27 cellular contexts compared by ENCODE assay signal in genomic region chr10:7519351-7519750, GRCh38.
DNase-seq lines count a peak whose midpoint lies in the region; ATAC-seq and TF ChIP-seq lines count a peak whose summit lies in the region.
"Had no signal": no experiment of that assay in that cellular context is flagged by ENCODE, and none has a peak within 500 bp of the region (broad histone marks: within the 10 kb centered on the region; RNA-seq: fewer than 3 reads in every experiment).

No MANE protein-coding gene starts in this region.

- H3K79me2 ChIP-seq in neural progenitor cell (ENCODE audit: low read depth) = no peaks in the 10 kb centered on the region

- H2AFZ ChIP-seq in neural progenitor cell (replicated peaks) = no peak overlapping the region
- H2AFZ ChIP-seq: GM23338 had no signal

- no peak for TF ChIP-seq CTCF in RWPE1 (conservative IDR thresholded peaks at IDR 0.05; ENCODE audit: low read depth)
- TF ChIP-seq CTCF in neural progenitor cell (IDR thresholded peaks at IDR 0.05) = no peak

- H3K4me1 ChIP-seq in neural progenitor cell = no peaks in the 10 kb centered on the region
- H3K4me1 ChIP-seq: gastroesophageal sphincter, stomach had no signal

- no peak overlapping the region for H3K9ac ChIP-seq in neural progenitor cell

- in situ Hi-C loops in Caki2 (cut with HindIII; ENCODE audit: low pct_unique_long_range_greater_than_20kb, low sequenced_read_pairs) = no loop called here

- peak; percentile 34 for ATAC-seq in GM18868 (IDR thresholded peaks at IDR 0.05; ENCODE audit: unreplicated experiment)
- no peak for ATAC-seq in GM18517 (IDR thresholded peaks at IDR 0.05; ENCODE audit: unreplicated experiment)
- ATAC-seq: activated CD4-positive, CD25-positive, alpha-beta regulatory T cell treated with anti-CD3 and anti-CD28 coated beads, Interleukin-2, amount 50 U/mL, for 24 hours; activated T-helper 17 cell treated with anti-CD3 and anti-CD28 coated beads, Interleukin-2, amount 50 U/mL, for 72 hours; gastroesophageal sphincter; GM23338; left cardiac atrium; naive thymus-derived CD8-positive, alpha-beta T cell; SK-N-SH treated with all-trans-retinoic acid at 6 μM for 48 hours; T-helper 17 cell had no signal

- H3K27me3 ChIP-seq in neural progenitor cell = no peaks in the 10 kb centered on the region

- no peaks in the 10 kb centered on the region for H4K20me1 ChIP-seq in neural progenitor cell (ENCODE audit: low read depth)

- DNase-seq in Caki2 (ENCODE audit: low read depth) (peak; percentile 40), RWPE1 (ENCODE audit: low spot score) (peak; percentile 3), epithelial cell of prostate (ENCODE audit: low read depth, low spot score) (peak; percentile 14), GM19238 (ENCODE audit: insufficient read length, low spot score) (no peak), neural progenitor cell (ENCODE audit: low spot score) (no peak)
- DNase-seq: activated CD4-positive, alpha-beta memory T cell treated with anti-CD3 and anti-CD28 coated beads, Interleukin-2, amount 10 ng/mL, durations not matched to agents 7 days and 5 days; activated naive CD4-positive, alpha-beta T cell treated with anti-CD3 and anti-CD28 coated beads, Interleukin-2, amount 10 ng/mL, durations not matched to agents 7 days and 5 days; DMS153; hippocampal formation; left cardiac atrium; naive thymus-derived CD8-positive, alpha-beta T cell; NCI-H1048; NCI-H2171; nucleus accumbens; stimulated activated CD4-positive, alpha-beta T cell treated with anti-CD3 and anti-CD28 coated beads, Interleukin-4, amount 100 ng/mL, for 1 hour; stomach; T-helper 17 cell had no signal

- no peaks in the 10 kb centered on the region for H3F3A ChIP-seq in neural progenitor cell (ENCODE audit: low read depth)

- peaks cover 17% of the 10 kb centered on the region for H3K4me1 Mint-ChIP-seq in neural progenitor cell
- H3K4me1 Mint-ChIP-seq: activated T-helper 17 cell treated with anti-CD3 and anti-CD28 coated beads, Interleukin-2, amount 50 U/mL, for 72 hours; GM23338 had no signal

- no peak overlapping the region for H3K4me2 ChIP-seq in neural progenitor cell
- H3K4me2 ChIP-seq: GM23338 had no signal

- no peaks in the 10 kb centered on the region for H3K9me3 ChIP-seq in neural progenitor cell (ENCODE audit: low read depth)
- H3K9me3 ChIP-seq: adrenal gland, gastroesophageal sphincter, stomach had no signal

- CTCF ChIA-PET in RWPE1 (lab: Yijun Ruan, JAX) = no interaction called here

- H3K27ac Mint-ChIP-seq in neural progenitor cell = no peak overlapping the region
- H3K27ac Mint-ChIP-seq: activated CD4-positive, alpha-beta memory T cell treated with anti-CD3 and anti-CD28 coated beads, Interleukin-2, amount 10 ng/mL, durations not matched to agents 7 days and 5 days; activated naive CD4-positive, alpha-beta T cell treated with anti-CD3 and anti-CD28 coated beads, Interleukin-2, amount 10 ng/mL, durations not matched to agents 7 days and 5 days; activated T-helper 17 cell treated with anti-CD3 and anti-CD28 coated beads, Interleukin-2, amount 50 U/mL, for 72 hours; brain; GM23338; naive thymus-derived CD8-positive, alpha-beta T cell; T-helper 17 cell had no signal

- POLR2A ChIA-PET in RWPE1 (lab: Yijun Ruan, JAX; ENCODE audit: low non-redundant PET) = no interaction called here

- H3K36me3 ChIP-seq in neural progenitor cell = no peaks in the 10 kb centered on the region
- H3K36me3 ChIP-seq: adrenal gland, gastroesophageal sphincter, stomach had no signal

- H3K27me3 Mint-ChIP-seq in neural progenitor cell (ENCODE audit: insufficient read depth, low read depth) = peaks cover 3% of the 10 kb centered on the region
- H3K27me3 Mint-ChIP-seq: activated T-helper 17 cell treated with anti-CD3 and anti-CD28 coated beads, Interleukin-2, amount 50 U/mL, for 72 hours; naive thymus-derived CD8-positive, alpha-beta T cell; T-helper 17 cell had no signal

- H3K4me3 ChIP-seq in neural progenitor cell = no peak overlapping the region
- H3K4me3 ChIP-seq: adrenal gland, gastroesophageal sphincter, GM23338, lung, stomach had no signal

- H3K4me3 Mint-ChIP-seq in neural progenitor cell = no peak overlapping the region
- H3K4me3 Mint-ChIP-seq: activated CD4-positive, alpha-beta memory T cell treated with anti-CD3 and anti-CD28 coated beads, Interleukin-2, amount 10 ng/mL, durations not matched to agents 7 days and 5 days; activated naive CD4-positive, alpha-beta T cell treated with anti-CD3 and anti-CD28 coated beads, Interleukin-2, amount 10 ng/mL, durations not matched to agents 7 days and 5 days; activated T-helper 17 cell treated with anti-CD3 and anti-CD28 coated beads, Interleukin-2, amount 50 U/mL, for 72 hours; brain; GM23338; naive thymus-derived CD8-positive, alpha-beta T cell; T-helper 17 cell had no signal

- H3K9me3 Mint-ChIP-seq in neural progenitor cell = no peaks in the 10 kb centered on the region
- H3K9me3 Mint-ChIP-seq: activated CD4-positive, alpha-beta memory T cell treated with anti-CD3 and anti-CD28 coated beads, Interleukin-2, amount 10 ng/mL, durations not matched to agents 7 days and 5 days; activated naive CD4-positive, alpha-beta T cell treated with anti-CD3 and anti-CD28 coated beads, Interleukin-2, amount 10 ng/mL, durations not matched to agents 7 days and 5 days; activated T-helper 17 cell treated with anti-CD3 and anti-CD28 coated beads, Interleukin-2, amount 50 U/mL, for 72 hours; brain; GM23338; naive thymus-derived CD8-positive, alpha-beta T cell had no signal

- H3K27ac ChIP-seq in RWPE1 = no peak overlapping the region
- H3K27ac ChIP-seq in epithelial cell of prostate = no peak overlapping the region
- no peak overlapping the region for H3K27ac ChIP-seq in neural progenitor cell
- H3K27ac ChIP-seq: adrenal gland, gastroesophageal sphincter, stomach had no signal

- H3K36me3 Mint-ChIP-seq in neural progenitor cell = no peaks in the 10 kb centered on the region
- H3K36me3 Mint-ChIP-seq: activated naive CD4-positive, alpha-beta T cell treated with anti-CD3 and anti-CD28 coated beads, Interleukin-2, amount 10 ng/mL, durations not matched to agents 7 days and 5 days; brain had no signal

Comparison
In these comparisons a context has a peak if more than half of its experiments do, and no peak if none do; other contexts are left out.
1. DNase-seq: peak in Caki2 (single experiment), RWPE1 (single experiment) and epithelial cell of prostate (single experiment); none in GM19238 (single experiment) and neural progenitor cell (single experiment).